23 cellular contexts compared by ENCODE assay signal in genomic region chr4:78370625-78371372, GRCh38.
DNase-seq lines count a peak whose midpoint lies in the region; ATAC-seq, FAIRE-seq and TF ChIP-seq lines count a peak whose summit lies in the region.
"Had no signal": no experiment of that assay in that cellular context is flagged by ENCODE, and none has a peak within 500 bp of the region (broad histone marks: within the 10 kb centered on the region; RNA-seq: fewer than 3 reads in every experiment).

No MANE protein-coding gene starts in this region.

- H3K27me3 ChIP-seq in HUES48 (ENCODE audit: control insufficient read depth, insufficient read depth, low read length), result no peaks in the 10 kb centered on the region
- no peaks in the 10 kb centered on the region for H3K27me3 ChIP-seq in small intestine (ENCODE audit: control insufficient read depth in 2 of 2, insufficient read depth in 2 of 2, low read length in 2 of 2)

- POLR2A ChIA-PET in HEK293T (lab: Yijun Ruan, JAX), result no interaction called here

- H3K4me1 ChIP-seq in HUES48 (ENCODE audit: control insufficient read depth, insufficient read depth, low read length), result peaks cover 32% of the 10 kb centered on the region
- H3K4me1 ChIP-seq in small intestine (ENCODE audit: control insufficient read depth in 2 of 2, insufficient read depth in 1 of 2, low read depth in 1 of 2, low read length in 1 of 2), result no peaks in the 10 kb centered on the region

- H3K9me3 Mint-ChIP-seq in CD14-positive monocyte, result no peaks in the 10 kb centered on the region
- H3K9me3 Mint-ChIP-seq: activated CD4-positive, alpha-beta memory T cell treated with anti-CD3 and anti-CD28 coated beads, Interleukin-2, amount 10 ng/mL, durations not matched to agents 7 days and 5 days; activated T-cell treated with anti-CD3 and anti-CD28 coated beads, Interleukin-2, amount 50 U/mL, for 4 hours; immature natural killer cell; T-cell had no signal

- no peak for ATAC-seq in GM19455 (IDR thresholded peaks at IDR 0.05; ENCODE audit: unreplicated experiment)
- ATAC-seq: activated T-cell treated with anti-CD3 and anti-CD28 coated beads, Interleukin-2, amount 50 U/mL, for 4 hours; Right ventricle myocardium inferior; T-cell had no signal

- H3K27ac Mint-ChIP-seq in CD14-positive monocyte, result no peak overlapping the region
- H3K27ac Mint-ChIP-seq: activated CD4-positive, alpha-beta memory T cell treated with anti-CD3 and anti-CD28 coated beads, Interleukin-2, amount 10 ng/mL, durations not matched to agents 7 days and 5 days; activated naive CD8-positive, alpha-beta T cell; B cell; immature natural killer cell; T-cell had no signal

- peaks cover 0 to 2% (median 0%) of the 10 kb centered on the region in 3 donors for H3K27me3 Mint-ChIP-seq in CD14-positive monocyte (ENCODE audit: low read depth in 3 of 3)
- H3K27me3 Mint-ChIP-seq: activated naive CD8-positive, alpha-beta T cell had no signal

- no peak for FAIRE-seq in small intestine (lab: Jason Lieb, UNC)

- peak; percentile 80 for DNase-seq in amniotic epithelial cell (ENCODE audit: low read depth)
- DNase-seq in iPS-NIHi11 (ENCODE audit: low spot score), result peak; percentile 39
- peak; percentile 35 for DNase-seq in small intestine
- no peak for DNase-seq in iPS-NIHi7 (ENCODE audit: extremely low spot score)
- DNase-seq in CD14-positive monocyte (ENCODE audit: low spot score), result no peak
- no peak for DNase-seq in HEK293T (ENCODE audit: extremely low spot score)
- DNase-seq: activated CD4-positive, alpha-beta memory T cell treated with anti-CD3 and anti-CD28 coated beads, Interleukin-2, amount 10 ng/mL, durations not matched to agents 7 days and 5 days; activated T-cell treated with anti-CD3 and anti-CD28 coated beads, Interleukin-2, amount 50 U/mL, for 4 hours; cortex of kidney; DMS 273 treated with DMSO at 0.1 percent for 48 hours; glutamatergic neuron; immature natural killer cell; IMR-90; MV-4-11; NCI-H2029; NCI-H510A; stimulated activated CD4-positive, alpha-beta T cell treated with anti-CD3 and anti-CD28 coated beads, Interleukin-12 subunit alpha, Interleukin-12 subunit beta, amount 100 ng/mL, for 4 hours; T-cell had no signal

- peak overlapping the region; percentile 25 for H3K27ac ChIP-seq in HUES48 (ENCODE audit: low read depth, low read length)
- no peak overlapping the region for H3K27ac ChIP-seq in small intestine (ENCODE audit: low read depth in 1 of 2, low read length in 1 of 2)

- peaks cover 76% of the 10 kb centered on the region for H3K36me3 ChIP-seq in HUES48 (ENCODE audit: control insufficient read depth, insufficient read depth, low read length)
- H3K36me3 ChIP-seq in small intestine (ENCODE audit: control insufficient read depth in 2 of 2, insufficient read depth in 2 of 2, low read length in 2 of 2), result no peaks in the 10 kb centered on the region

- no peak for TF ChIP-seq CTCF in CD14-positive monocyte (IDR thresholded peaks at IDR 0.05)

- intact Hi-C loops in CD14-positive monocyte (cut with micrococcal nuclease), result no loop called here

- H3K4me1 Mint-ChIP-seq in CD14-positive monocyte, result no peaks in the 10 kb centered on the region
- H3K4me1 Mint-ChIP-seq: activated CD4-positive, alpha-beta memory T cell treated with anti-CD3 and anti-CD28 coated beads, Interleukin-2, amount 10 ng/mL, durations not matched to agents 7 days and 5 days; B cell; immature natural killer cell; T-cell had no signal

- H3K36me3 Mint-ChIP-seq in CD14-positive monocyte, result no peaks in the 10 kb centered on the region
- H3K36me3 Mint-ChIP-seq: activated naive CD8-positive, alpha-beta T cell; immature natural killer cell; T-cell had no signal

- 43 to 56% (median 50%) methylated on average over 6 of the region's 6 CpGs for WGBS in small intestine, 3 donors

- H3K4me3 ChIP-seq in HUES48 (ENCODE audit: low read depth, low read length) (no peak overlapping the region), small intestine (ENCODE audit: low read depth in 1 of 2, low read length in 2 of 2) (no peak overlapping the region)

- H3K9me3 ChIP-seq in HUES48 (ENCODE audit: control insufficient read depth, insufficient read depth, low read length) (no peaks in the 10 kb centered on the region), small intestine (ENCODE audit: control insufficient read depth, low read depth) (no peaks in the 10 kb centered on the region)

- no peak overlapping the region for H3K9ac ChIP-seq in HUES48 (ENCODE audit: low read depth, low read length)

- no peak overlapping the region for H3K4me3 Mint-ChIP-seq in CD14-positive monocyte
- H3K4me3 Mint-ChIP-seq: activated CD4-positive, alpha-beta memory T cell treated with anti-CD3 and anti-CD28 coated beads, Interleukin-2, amount 10 ng/mL, durations not matched to agents 7 days and 5 days; activated naive CD8-positive, alpha-beta T cell; activated T-cell treated with anti-CD3 and anti-CD28 coated beads, Interleukin-2, amount 50 U/mL, for 4 hours; B cell; immature natural killer cell; T-cell had no signal

- CTCF ChIA-PET in HEK293T (lab: Yijun Ruan, JAX), result no interaction called here

TF ChIP-seq in HEK293T, 16 proteins besides CTCF, POLR2A, EP300 and RAD21:
- TF ChIP-seq FOXK2 (IDR thresholded peaks at IDR 0.05) (no peak), FOXM1 (IDR thresholded peaks at IDR 0.05; ENCODE audit: borderline replicate concordance) (no peak), NFRKB (IDR thresholded peaks at IDR 0.05) (no peak), LEF1 (IDR thresholded peaks at IDR 0.05; ENCODE audit: borderline replicate concordance) (no peak), ELF4 (IDR thresholded peaks at IDR 0.05) (no peak), TARDBP (IDR thresholded peaks at IDR 0.05) (no peak), PKNOX1 (IDR thresholded peaks at IDR 0.05) (no peak), SP1 (IDR thresholded peaks at IDR 0.05) (no peak), HDGF (IDR thresholded peaks at IDR 0.05; ENCODE audit: borderline replicate concordance) (no peak), ARNT (IDR thresholded peaks at IDR 0.05) (no peak), FOXA1 (IDR thresholded peaks at IDR 0.05) (no peak)

Comparison
In these comparisons a context has a peak if more than half of its experiments do, and no peak if none do; other contexts are left out.
1. DNase-seq: peak in amniotic epithelial cell (single experiment), iPS-NIHi11 (single experiment) and small intestine (single experiment); none in iPS-NIHi7 (single experiment), CD14-positive monocyte (single experiment) and HEK293T (single experiment).